ENCODE assay signal across 3 cellular contexts in the genomic region with DNA sequence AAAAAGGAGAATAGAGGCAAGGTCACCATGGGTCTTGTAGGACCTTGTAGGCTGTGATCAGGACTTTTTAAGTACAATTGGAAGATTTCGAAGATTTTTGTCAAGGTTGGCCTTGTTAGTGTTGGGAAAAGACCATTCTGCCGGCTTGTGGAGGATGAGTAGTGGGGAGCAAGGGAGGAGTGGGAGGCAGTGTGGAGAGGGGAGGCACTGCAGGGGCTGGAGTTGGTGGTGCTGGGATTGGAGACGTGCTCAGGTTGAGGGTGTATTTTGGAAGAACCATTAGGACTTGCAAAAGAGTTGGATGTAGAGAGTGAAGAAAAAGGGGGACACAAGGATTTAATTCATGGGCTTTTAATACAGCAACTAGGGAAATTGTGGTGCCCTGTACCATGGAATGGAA.
"Had no signal": no experiment of that assay in that cellular context is flagged by ENCODE, and none has a peak within 500 bp of the region (broad histone marks: within the 10 kb centered on the region; RNA-seq: fewer than 3 reads in every experiment).

No MANE protein-coding gene starts in this region.

- H3K4me3 ChIP-seq: GM12878 had no signal

- DNase-seq: GDM1, GF-D8 had no signal

- ATAC-seq: GM12878 had no signal
